Comparison of ENCODE assay signal across 15 cellular contexts in genomic region chr17:66310528-66311148, GRCh38. TPM values are rescaled to one million over a fixed set of nuclear protein-coding genes. Genes with fewer than 3 reads are reported as not detected.
DNase-seq lines count a peak whose midpoint lies in the region; TF ChIP-seq lines count a peak whose summit lies in the region.
"Had no signal": no experiment of that assay in that cellular context is flagged by ENCODE, and none has a peak within 500 bp of the region (broad histone marks: within the 10 kb centered on the region; RNA-seq: fewer than 3 reads in every experiment).

No MANE protein-coding gene starts in this region.

- no peaks in the 10 kb centered on the region for H3K79me2 ChIP-seq in neural progenitor cell (ENCODE audit: low read depth)

- peaks cover 46% of the 10 kb centered on the region for H3K36me3 Mint-ChIP-seq in activated naive CD8-positive, alpha-beta T cell
- H3K36me3 Mint-ChIP-seq in neural progenitor cell = peaks cover 30% of the 10 kb centered on the region
- H3K36me3 Mint-ChIP-seq in Caco-2 (ENCODE audit: insufficient read depth, unreplicated experiment) = peaks cover 16% of the 10 kb centered on the region
- H3K36me3 Mint-ChIP-seq: naive B cell had no signal

- H3K9me3 ChIP-seq in neural progenitor cell (ENCODE audit: low read depth) (no peaks in the 10 kb centered on the region), Caco-2 (no peaks in the 10 kb centered on the region), MG63 (no peaks in the 10 kb centered on the region)

- peaks cover 98% of the 10 kb centered on the region for H3K4me1 Mint-ChIP-seq in activated naive CD8-positive, alpha-beta T cell (ENCODE audit: low read depth)
- H3K4me1 Mint-ChIP-seq in neural progenitor cell (peaks cover 19% of the 10 kb centered on the region), Caco-2 (ENCODE audit: low read depth, unreplicated experiment) (peaks cover 7% of the 10 kb centered on the region)
- H3K4me1 Mint-ChIP-seq: naive B cell had no signal

- no peak overlapping the region for H2AFZ ChIP-seq in neural progenitor cell (replicated peaks)

- CTCF ChIA-PET in Caco-2 (lab: Charles Lee) = no interaction called here

- H3K36me3 ChIP-seq in neural progenitor cell (no peaks in the 10 kb centered on the region), Caco-2 (ENCODE audit: control insufficient read depth, insufficient read depth, low read length) (no peaks in the 10 kb centered on the region), MG63 (peaks cover 41% of the 10 kb centered on the region)

- H3K27me3 Mint-ChIP-seq in activated naive CD8-positive, alpha-beta T cell = no peaks in the 10 kb centered on the region
- H3K27me3 Mint-ChIP-seq in neural progenitor cell (ENCODE audit: insufficient read depth, low read depth) = no peaks in the 10 kb centered on the region
- no peaks in the 10 kb centered on the region for H3K27me3 Mint-ChIP-seq in Caco-2 (ENCODE audit: insufficient read depth, unreplicated experiment)
- H3K27me3 Mint-ChIP-seq: brain had no signal

- DNase-seq in DMS53 (lab: John Stamatoyannopoulos, UW) = peak; percentile 20
- DNase-seq in DMS53 treated with DMSO at 0.1 percent for 48 hours (lab: John Stamatoyannopoulos, UW; ENCODE audit: unreplicated experiment) = no peak
- no peak for DNase-seq in HFF-Myc (ENCODE audit: extremely low read depth, low read depth)
- DNase-seq in neural progenitor cell (ENCODE audit: low spot score) = peak; percentile 13
- DNase-seq in HuH-7.5 (ENCODE audit: low spot score) = no peak
- DNase-seq in Caco-2 = no peak
- DNase-seq in MG63 = no peak
- DNase-seq: DMS79, MV-4-11, naive B cell, NCI-H510A treated with DMSO at 0.1 percent for 48 hours had no signal

- intact Hi-C loops in Caco-2 (cut with micrococcal nuclease; ENCODE audit: unreplicated experiment) = no loop called here

- peak overlapping the region; percentile 98 for H3K27ac Mint-ChIP-seq in activated naive CD8-positive, alpha-beta T cell
- H3K27ac Mint-ChIP-seq in neural progenitor cell (no peak overlapping the region), Caco-2 (ENCODE audit: unreplicated experiment) (no peak overlapping the region)

- H3K9ac ChIP-seq in neural progenitor cell = no peak overlapping the region

- no peaks in the 10 kb centered on the region for H4K20me1 ChIP-seq in neural progenitor cell (ENCODE audit: low read depth)

- H3K4me3 ChIP-seq in HFF-Myc (replicated peaks; ENCODE audit: low read depth, low read length) = no peak overlapping the region
- H3K4me3 ChIP-seq in neural progenitor cell = no peak overlapping the region
- no peak overlapping the region for H3K4me3 ChIP-seq in Caco-2 (ENCODE audit: low read depth, low read length)
- H3K4me3 ChIP-seq in MG63 = no peak overlapping the region
- H3K4me3 ChIP-seq: SK-N-MC, smooth muscle cell had no signal

- POLR2A ChIA-PET in Caco-2 (lab: Charles Lee) = no interaction called here

- peaks cover under 1% of the 10 kb centered on the region for H3F3A ChIP-seq in neural progenitor cell (ENCODE audit: low read depth)

- H3K9me3 Mint-ChIP-seq in activated naive CD8-positive, alpha-beta T cell (ENCODE audit: low read depth) = no peaks in the 10 kb centered on the region
- H3K9me3 Mint-ChIP-seq in neural progenitor cell (no peaks in the 10 kb centered on the region), Caco-2 (ENCODE audit: unreplicated experiment) (no peaks in the 10 kb centered on the region)
- H3K9me3 Mint-ChIP-seq: brain, naive B cell had no signal

- no TSS peak for BruUV-seq in Caco-2 (replicated peaks; lab: Mats Ljungman, UMichigan)

- peak; percentile 14 for TF ChIP-seq CTCF in HFF-Myc (IDR thresholded peaks at IDR 0.05; ENCODE audit: low read depth, low read length, missing control alignments)
- TF ChIP-seq CTCF in neural progenitor cell (IDR thresholded peaks at IDR 0.05) = peak; percentile 36
- no peak for TF ChIP-seq CTCF in Caco-2 (IDR thresholded peaks at IDR 0.05; ENCODE audit: insufficient read depth in 1 of 2, low read depth in 1 of 2, low read length in 1 of 2, severe bottlenecking in 1 of 2, unreplicated experiment in 1 of 2)

- H3K27ac ChIP-seq in neural progenitor cell = no peak overlapping the region
- H3K27ac ChIP-seq: SK-N-MC had no signal

- H3K4me1 ChIP-seq in neural progenitor cell (peaks cover 12% of the 10 kb centered on the region), Caco-2 (no peaks in the 10 kb centered on the region)

- no peak overlapping the region for H3K4me2 ChIP-seq in neural progenitor cell
- H3K4me2 ChIP-seq: smooth muscle cell had no signal

- H3K4me3 Mint-ChIP-seq in activated naive CD8-positive, alpha-beta T cell = peak overlapping the region; percentile 52
- H3K4me3 Mint-ChIP-seq in neural progenitor cell = no peak overlapping the region
- no peak overlapping the region for H3K4me3 Mint-ChIP-seq in Caco-2 (ENCODE audit: unreplicated experiment)
- H3K4me3 Mint-ChIP-seq: naive B cell had no signal

- peaks cover 20% of the 10 kb centered on the region for H3K27me3 ChIP-seq in neural progenitor cell
- H3K27me3 ChIP-seq in Caco-2 (replicated peaks; ENCODE audit: control insufficient read depth, insufficient read depth, low read length) = no peaks in the 10 kb centered on the region
- no peaks in the 10 kb centered on the region for H3K27me3 ChIP-seq in MG63

RNA-seq across cellular contexts. Expression of gene PRKCA, which starts 8.2 kb away (rescaled TPM):
- total RNA-seq in neural progenitor cell (ENCODE audit: low replicate concordance) (1.7 and 2.1 TPM in 2 replicates), Caco-2 (2022) (29.6 and 34.7 TPM in 2 replicates)
- total RNA-seq in MG63 (2014; rRNA removed; shearing (Covaris generic); ENCODE audit: low replicate concordance) = 16.6 and 17.3 TPM in 2 replicates

Comparison
In these comparisons a context has a peak if more than half of its experiments do, and no peak if none do; other contexts are left out.
1. DNase-seq: peak in DMS53 (single experiment) and neural progenitor cell (single experiment); none in DMS53 treated with DMSO at 0.1 percent for 48 hours (single experiment), HFF-Myc (single experiment), HuH-7.5 (single experiment), Caco-2 (0 of 2) and MG63 (single experiment).
2. CTCF ChIP-seq: peak in HFF-Myc (single experiment) and neural progenitor cell (single experiment); none in Caco-2 (0 of 2).